In genomic region chr1:205121660-205122488, GRCh38 we compare ENCODE assay signal across 8 cellular contexts. TPM values are rescaled to one million over a fixed set of nuclear protein-coding genes. Genes with fewer than 3 reads are reported as not detected.
A peak's percentile ranks its signal among the peaks of the same experiment; 100 is the strongest.
DNase-seq lines count a peak whose midpoint lies in the region; ATAC-seq lines count a peak whose summit lies in the region.

RBBP5 (minus strand) TSS chr1:205121978; CDS start chr1:205121873, 105 bp downstream.

- peak; percentile 82 for ATAC-seq in HG03469 (IDR thresholded peaks at IDR 0.05; ENCODE audit: unreplicated experiment)
- ATAC-seq in left lobe of liver, result peak; percentile 98

- peak within 1 kb of the TSS; percentile 98 for H3K27ac Mint-ChIP-seq in activated CD4-positive, alpha-beta T cell treated with anti-CD3 and anti-CD28 coated beads, Interleukin-2, amount 10 ng/mL, durations not matched to agents 7 days and 5 days

- H3K36me3 Mint-ChIP-seq in activated CD4-positive, alpha-beta T cell treated with anti-CD3 and anti-CD28 coated beads, Interleukin-2, amount 10 ng/mL, durations not matched to agents 7 days and 5 days (ENCODE audit: low read depth), result peaks cover 6% of the 10 kb centered on the region

- H3K4me2 ChIP-seq in BLaER1 treated with 17β-estradiol and CSF1 and Interleukin-3, amounts not matched to agents 10 nM and 100 nM, result peak within 1 kb of the TSS; percentile 83 to 98 (median 94)

- peak within 1 kb of the TSS; percentile 86 to 97 (median 92) for H3K4me3 ChIP-seq in BLaER1 treated with 17β-estradiol and CSF1 and Interleukin-3, amounts not matched to agents 10 nM and 100 nM

- POLR2A ChIA-PET in activated CD4-positive, alpha-beta T cell treated with anti-CD3 and anti-CD28 coated beads, Interleukin-2, amount 10 ng/mL, durations not matched to agents 7 days and 5 days (lab: Charles Lee), result no interaction called here

- no peaks in the 10 kb centered on the region for H3K9me3 ChIP-seq in BLaER1 treated with 17β-estradiol and CSF1 and Interleukin-3, amounts not matched to agents 10 nM and 100 nM (replicated peaks in 1 of 11)

- H3K9ac ChIP-seq in BLaER1 treated with 17β-estradiol and CSF1 and Interleukin-3, amounts not matched to agents 10 nM and 100 nM, result peak within 1 kb of the TSS; percentile 89 to 97 (median 91)

- peaks cover 0 to 48% (median 25%) of the 10 kb centered on the region in 11 experiments; a peak in 14 of 22 replicates for H4K20me1 ChIP-seq in BLaER1 treated with 17β-estradiol and CSF1 and Interleukin-3, amounts not matched to agents 10 nM and 100 nM

- CTCF ChIA-PET in activated CD4-positive, alpha-beta T cell treated with anti-CD3 and anti-CD28 coated beads, Interleukin-2, amount 10 ng/mL, durations not matched to agents 7 days and 5 days (lab: Charles Lee), result interaction anchor here (0.8 to 1.8 kb wide), 9 partner anchors 11 to 134 kb away, joined by 3 to 12 read pairs (median 4); no protein-coding TSS in a partner anchor

- peak within 1 kb of the TSS; percentile 88 to 99 (median 94) for H3K27ac ChIP-seq in BLaER1 treated with 17β-estradiol and CSF1 and Interleukin-3, amounts not matched to agents 10 nM and 100 nM

- H3K9me3 Mint-ChIP-seq in activated CD4-positive, alpha-beta T cell treated with anti-CD3 and anti-CD28 coated beads, Interleukin-2, amount 10 ng/mL, durations not matched to agents 7 days and 5 days, result no peaks in the 10 kb centered on the region

- H3K27me3 Mint-ChIP-seq in activated CD4-positive, alpha-beta T cell treated with anti-CD3 and anti-CD28 coated beads, Interleukin-2, amount 10 ng/mL, durations not matched to agents 7 days and 5 days, result no peaks in the 10 kb centered on the region

- DNase-seq in GM19240 (ENCODE audit: insufficient read length, low spot score), result peak; percentile 83
- DNase-seq in NCI-H526 treated with DMSO at 0.1 percent for 48 hours (lab: John Stamatoyannopoulos, UW), result peak; percentile 80
- DNase-seq in activated CD4-positive, alpha-beta T cell treated with anti-CD3 and anti-CD28 coated beads, Interleukin-2, amount 10 ng/mL, durations not matched to agents 7 days and 5 days, result peak; percentile 95
- DNase-seq in dedifferentiated amniotic fluid mesenchymal stem cell (ENCODE audit: extremely low spot score), result peak; percentile 96
- peak; percentile 96 for DNase-seq in left lobe of liver (ENCODE audit: low spot score)
- peak; percentile 93 for DNase-seq in stimulated activated CD4-positive, alpha-beta T cell treated with anti-CD3 and anti-CD28 coated beads, Interleukin-2, amount 100 ng/mL, for 48 hours

- peaks cover 24 to 34% (median 33%) of the 10 kb centered on the region in 10 experiments for H3K4me1 ChIP-seq in BLaER1 treated with 17β-estradiol and CSF1 and Interleukin-3, amounts not matched to agents 10 nM and 100 nM

- H3K4me3 Mint-ChIP-seq in activated CD4-positive, alpha-beta T cell treated with anti-CD3 and anti-CD28 coated beads, Interleukin-2, amount 10 ng/mL, durations not matched to agents 7 days and 5 days, result peak within 1 kb of the TSS; percentile 96

- H3K27me3 ChIP-seq in BLaER1 treated with 17β-estradiol and CSF1 and Interleukin-3, amounts not matched to agents 10 nM and 100 nM, result no peaks in the 10 kb centered on the region

- peaks cover 39% of the 10 kb centered on the region for H3K4me1 Mint-ChIP-seq in activated CD4-positive, alpha-beta T cell treated with anti-CD3 and anti-CD28 coated beads, Interleukin-2, amount 10 ng/mL, durations not matched to agents 7 days and 5 days

- peaks cover 20 to 35% (median 25%) of the 10 kb centered on the region in 11 experiments for H3K36me3 ChIP-seq in BLaER1 treated with 17β-estradiol and CSF1 and Interleukin-3, amounts not matched to agents 10 nM and 100 nM

RNA-seq across cellular contexts. Expression of gene RBBP5, which starts in this region (rescaled TPM):
- total RNA-seq in activated CD4-positive, alpha-beta T cell treated with anti-CD3 and anti-CD28 coated beads, Interleukin-2, amount 10 ng/mL, durations not matched to agents 7 days and 5 days, result 10 to 100 TPM; 22.2 to 24.7 TPM
- total RNA-seq in left lobe of liver, result 7.8 TPM

Comparison
In these comparisons a context has a peak if more than half of its experiments do, and no peak if none do; other contexts are left out.
1. Peak in every context shown above with its lines: DNase-seq, ATAC-seq, H3K4me3 ChIP-seq and H3K27ac ChIP-seq.